ENCODE assay signal across 26 cellular contexts in genomic region chr10:77120012-77120411, GRCh38.
"Had no signal": no experiment of that assay in that cellular context is flagged by ENCODE, and none has a peak within 500 bp of the region (broad histone marks: within the 10 kb centered on the region; RNA-seq: fewer than 3 reads in every experiment).

No MANE protein-coding gene starts in this region.

- H3K9me3 Mint-ChIP-seq: activated B cell treated with CpG ODN at 0.5 μM for 24 hours; activated CD4-positive, alpha-beta memory T cell treated with anti-CD3 and anti-CD28 coated beads for 36 hours; activated CD4-positive, alpha-beta T cell treated with anti-CD3 and anti-CD28 coated beads, Interleukin-2, amount 10 ng/mL, durations not matched to agents 7 days and 5 days; activated naive CD4-positive, alpha-beta T cell treated with anti-CD3 and anti-CD28 coated beads, Interleukin-2, amount 50 U/mL, for 72 hours; activated naive CD8-positive, alpha-beta T cell treated with anti-CD3 and anti-CD28 coated beads, Interleukin-2, amount 50 U/mL, for 24 hours; activated T-cell treated with anti-CD3 and anti-CD28 coated beads, Interleukin-2, amount 50 U/mL, for 4 hours had no signal

- H3K9me3 ChIP-seq: ascending aorta, body of pancreas, SJSA1 had no signal

- H3K4me1 Mint-ChIP-seq: activated B cell treated with CpG ODN at 0.5 μM for 24 hours; activated CD4-positive, alpha-beta T cell treated with anti-CD3 and anti-CD28 coated beads, Interleukin-2, amount 10 ng/mL, durations not matched to agents 7 days and 5 days; activated naive CD8-positive, alpha-beta T cell treated with anti-CD3 and anti-CD28 coated beads, Interleukin-2, amount 50 U/mL, for 24 hours had no signal

- H3K27ac ChIP-seq: ascending aorta, body of pancreas, SJSA1 had no signal

- H3K27ac Mint-ChIP-seq: activated B cell treated with CpG ODN at 0.5 μM for 24 hours; activated CD4-positive, alpha-beta memory T cell treated with anti-CD3 and anti-CD28 coated beads for 36 hours; activated CD4-positive, alpha-beta T cell treated with anti-CD3 and anti-CD28 coated beads, Interleukin-2, amount 10 ng/mL, durations not matched to agents 7 days and 5 days; activated naive CD4-positive, alpha-beta T cell treated with anti-CD3 and anti-CD28 coated beads, Interleukin-2, amount 50 U/mL, for 72 hours; activated naive CD8-positive, alpha-beta T cell treated with anti-CD3 and anti-CD28 coated beads, Interleukin-2, amount 50 U/mL, for 24 hours had no signal

- H3K27me3 Mint-ChIP-seq: activated B cell treated with CpG ODN at 0.5 μM for 24 hours; activated CD4-positive, alpha-beta memory T cell treated with anti-CD3 and anti-CD28 coated beads for 36 hours; activated CD4-positive, alpha-beta T cell treated with anti-CD3 and anti-CD28 coated beads, Interleukin-2, amount 10 ng/mL, durations not matched to agents 7 days and 5 days had no signal

- H3K4me1 ChIP-seq: ascending aorta, SJSA1 had no signal

- H3K27me3 ChIP-seq: ascending aorta, body of pancreas, SJSA1 had no signal

- DNase-seq: activated B cell treated with CpG ODN at 0.5 μM for 24 hours; activated CD4-positive, alpha-beta memory T cell treated with anti-CD3 and anti-CD28 coated beads for 36 hours; activated CD4-positive, alpha-beta T cell treated with anti-CD3 and anti-CD28 coated beads, Interleukin-2, amount 10 ng/mL, durations not matched to agents 7 days and 5 days; activated CD8-positive, alpha-beta memory T cell treated with anti-CD3 and anti-CD28 coated beads for 24 hours; activated effector memory CD4-positive, alpha-beta T cell treated with anti-CD3 and anti-CD28 coated beads, Interleukin-2, amount 50 U/mL, for 16 hours; activated naive CD4-positive, alpha-beta T cell treated with Interleukin-2 at 50 U/mL for 16 hours; activated naive CD8-positive, alpha-beta T cell treated with anti-CD3 and anti-CD28 coated beads, Interleukin-2, amount 50 U/mL, for 24 hours; activated T-cell treated with anti-CD3 and anti-CD28 coated beads, Interleukin-2, amount 50 U/mL, for 4 hours; amniotic stem cell; body of pancreas; central memory CD4-positive, alpha-beta T cell; Karpas-422; NCI-H1417; NCI-H1930; NCI-H2171; NCI-H2227 treated with DMSO at 0.1 percent for 48 hours; NCI-H446 treated with DMSO at 0.1 percent for 48 hours; NCI-H524 treated with DMSO at 0.1 percent for 48 hours; NCI-H774; NK-92 treated with Interleukin-12 subunit alpha and Interleukin-12 subunit beta, amount 100 ng/mL, for 24 hours; SHP77; T-helper 17 cell; T-helper 9 cell had no signal

- H3K4me3 ChIP-seq: ascending aorta, body of pancreas, SJSA1 had no signal

- ATAC-seq: activated naive CD4-positive, alpha-beta T cell treated with anti-CD3 and anti-CD28 coated beads, Interleukin-2, amount 50 U/mL, for 72 hours; activated naive CD8-positive, alpha-beta T cell treated with anti-CD3 and anti-CD28 coated beads, Interleukin-2, amount 50 U/mL, for 24 hours; activated T-cell treated with anti-CD3 and anti-CD28 coated beads, Interleukin-2, amount 50 U/mL, for 4 hours; body of pancreas; T-helper 17 cell had no signal

- H3K36me3 Mint-ChIP-seq: activated CD4-positive, alpha-beta memory T cell treated with anti-CD3 and anti-CD28 coated beads for 36 hours; activated naive CD4-positive, alpha-beta T cell treated with anti-CD3 and anti-CD28 coated beads, Interleukin-2, amount 50 U/mL, for 72 hours had no signal

- H3K4me3 Mint-ChIP-seq: activated B cell treated with CpG ODN at 0.5 μM for 24 hours; activated CD4-positive, alpha-beta memory T cell treated with anti-CD3 and anti-CD28 coated beads for 36 hours; activated CD4-positive, alpha-beta T cell treated with anti-CD3 and anti-CD28 coated beads, Interleukin-2, amount 10 ng/mL, durations not matched to agents 7 days and 5 days; activated naive CD8-positive, alpha-beta T cell treated with anti-CD3 and anti-CD28 coated beads, Interleukin-2, amount 50 U/mL, for 24 hours; activated T-cell treated with anti-CD3 and anti-CD28 coated beads, Interleukin-2, amount 50 U/mL, for 4 hours; T-helper 17 cell had no signal

- H3K36me3 ChIP-seq: SJSA1 had no signal
